ENCODE assay signal across 8 cellular contexts in the genomic region with DNA sequence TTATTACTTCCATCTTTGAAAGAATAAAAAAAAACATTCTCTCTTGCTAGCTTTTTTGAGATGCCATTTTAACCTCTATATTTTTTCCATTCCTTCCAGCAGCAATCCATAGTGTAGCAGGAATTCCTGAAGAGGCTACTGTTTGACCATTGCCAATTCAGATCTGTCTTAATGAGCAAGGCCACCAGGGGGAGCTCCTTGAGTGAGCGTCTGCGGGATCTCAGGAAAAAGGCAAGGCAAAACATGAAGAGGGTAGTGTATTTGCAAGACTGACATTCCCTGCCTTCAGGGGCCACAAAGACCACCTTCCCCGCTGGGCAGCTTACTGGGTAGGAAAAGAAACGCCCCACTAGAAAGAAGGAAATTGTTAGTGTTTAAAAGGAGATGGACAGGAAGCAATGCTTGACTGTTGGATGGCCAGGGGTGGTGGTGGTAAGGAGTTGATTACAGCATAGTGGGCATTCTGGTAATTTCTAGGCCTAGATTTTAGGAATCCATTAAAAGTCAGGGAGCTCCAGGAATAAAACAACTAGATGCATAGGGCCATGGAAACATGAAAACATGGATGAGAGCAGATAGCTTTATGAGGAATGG.
DNase-seq lines count a peak whose midpoint lies in the region; ATAC-seq, FAIRE-seq and TF ChIP-seq lines count a peak whose summit lies in the region.

No MANE protein-coding gene starts in this region.

- peak; percentile 71 for TF ChIP-seq RAD21 in GM12878 (IDR thresholded peaks at IDR 0.05; ENCODE audit: insufficient read depth, low read depth, low read length)

- BruUV-seq in GM12878 (replicated peaks; lab: Mats Ljungman, UMichigan): no TSS peak

- POLR2A ChIA-PET in GM12878 (lab: Charles Lee): interaction anchor here (0.9 kb wide), 1 partner anchor 328 kb away, joined by 3 read pairs; no protein-coding TSS in a partner anchor

- no peak overlapping the region for H3K9ac ChIP-seq in GM12878 (ENCODE audit: control insufficient read depth, insufficient read depth, low read length)

- FAIRE-seq in GM18507 (lab: Jason Lieb, UNC) (no peak), RCC 7860 (lab: Jason Lieb, UNC) (no peak), GM12878 (lab: Jason Lieb, UNC) (no peak)

- H3K36me3 ChIP-seq in GM12878 (ENCODE audit: control insufficient read depth in 2 of 2, insufficient read depth in 2 of 2, low read length in 1 of 2): no peaks in the 10 kb centered on the region

- no peak overlapping the region for H3K4me2 ChIP-seq in GM12878 (ENCODE audit: control insufficient read depth, insufficient read depth)

- SMC1A ChIA-PET in GM12878 (lab: Charles Lee; ENCODE audit: uncharacterized antibody, unreplicated experiment): interaction anchor here (0.6 to 4.6 kb wide), 8 partner anchors 11 to 1122 kb away, joined by 3 to 17 read pairs (median 8); no protein-coding TSS in a partner anchor

- H3K9me3 ChIP-seq in GM12878 (replicated peaks; ENCODE audit: control insufficient read depth, insufficient read depth, low read length): no peaks in the 10 kb centered on the region

- no peak overlapping the region for H3K4me3 ChIP-seq in GM12878

- in situ Hi-C loops in GM12878 (cut with MboI): no loop called here

- no peaks in the 10 kb centered on the region for H3K79me2 ChIP-seq in GM12878 (ENCODE audit: control insufficient read depth, insufficient read depth, low read length)

- TF ChIP-seq CTCF in GM12878 (IDR thresholded peaks at IDR 0.05 in 2 of 3, conservative IDR thresholded peaks at IDR 0.05 in 1 of 3; ENCODE audit: control insufficient read depth in 2 of 3, extremely low read depth in 1 of 3, insufficient read depth in 1 of 3, low read depth in 3 of 3, low read length in 3 of 3): peak; percentile 67 to 84 (median 74)

- DNase-seq in CD1c-positive myeloid dendritic cell (ENCODE audit: extremely low spot score) (peak; percentile 59), GM18507 (ENCODE audit: extremely low spot score, insufficient read length, low read depth) (peak; percentile 2), RCC 7860 (ENCODE audit: low spot score) (peak; percentile 27), GM12878 (ENCODE audit: low read depth, low spot score) (no peak), iris pigment epithelial cell (ENCODE audit: low read depth) (peak; percentile 70), cortex of kidney (lab: John Stamatoyannopoulos, UW) (no peak)
- peak; percentile 46 to 58 for DNase-seq in stimulated activated CD4-positive, alpha-beta T cell treated with anti-CD3 and anti-CD28 coated beads, Interleukin-2, amount 100 ng/mL, for 24 hours

- ATAC-seq in HG03175 (IDR thresholded peaks at IDR 0.05; ENCODE audit: unreplicated experiment) (peak; percentile 62), GM12878 (peak; percentile 72)

- 27% methylated on average over 4 of the region's 4 CpGs for WGBS in GM12878 (ENCODE audit: insufficient coverage, insufficient replicate concordance, low lambda C conversion rate, missing lambda C conversion rate)

- H3K27ac ChIP-seq in GM12878 (ENCODE audit: control insufficient read depth, insufficient read depth): no peak overlapping the region

- intact Hi-C loops in GM12878 (cut with micrococcal nuclease; ENCODE audit: unreplicated experiment): loop anchor here (2.0 to 5.0 kb wide), 3 partner anchors 208 to 1120 kb away; no protein-coding TSS in a partner anchor

- no peak overlapping the region for H2AFZ ChIP-seq in GM12878 (ENCODE audit: control insufficient read depth, low read depth, low read length)

- TF ChIP-seq POLR2A in GM12878 (IDR thresholded peaks at IDR 0.05; ENCODE audit: low read depth, low read length): no peak

- no peaks in the 10 kb centered on the region for H3K4me1 ChIP-seq in GM12878 (ENCODE audit: control insufficient read depth, insufficient read depth, low read length)

- peaks cover 0 to 4% of the 10 kb centered on the region in 2 experiments; a peak in 1 of 4 replicates for H3K27me3 ChIP-seq in GM12878 (replicated peaks in 1 of 2; ENCODE audit: control insufficient read depth in 2 of 2, insufficient read depth in 2 of 2, low read length in 1 of 2)

- RAD21 ChIA-PET in GM12878 (lab: Charles Lee; ENCODE audit: unreplicated experiment): interaction anchor here (1.6 kb wide), 1 partner anchor 208 kb away, joined by 3 read pairs; no protein-coding TSS in a partner anchor

- no peak for TF ChIP-seq EP300 in GM12878 (IDR thresholded peaks at IDR 0.05; ENCODE audit: borderline replicate concordance in 1 of 2, control insufficient read depth in 1 of 2, low read depth in 2 of 2, low read length in 2 of 2)

- CTCF ChIA-PET in GM12878 (lab: Yijun Ruan, JAX): interaction anchor here (0.6 to 5.0 kb wide), 39 partner anchors 10 to 1179 kb away, joined by 3 to 42 read pairs (median 4); no protein-coding TSS in a partner anchor

- no peaks in the 10 kb centered on the region for H4K20me1 ChIP-seq in GM12878 (ENCODE audit: control insufficient read depth, insufficient read depth)

TF ChIP-seq in GM12878, 131 proteins besides CTCF, POLR2A, EP300 and RAD21:
- no peak for TF ChIP-seq SUZ12 (IDR thresholded peaks at IDR 0.05; ENCODE audit: unreplicated experiment)
- TF ChIP-seq SMC3 (IDR thresholded peaks at IDR 0.05; ENCODE audit: borderline replicate concordance, low read length): peak; percentile 69; the same call in 1 of the 2 replicates
- 0 out of 2 replicates have a peak, but pooled peaks have one; percentile 28 for TF ChIP-seq YY1 (IDR thresholded peaks at IDR 0.05; ENCODE audit: low read depth, low read length)
- no peak for TF ChIP-seq ZNF217 (IDR thresholded peaks at IDR 0.05)
- TF ChIP-seq JUNB (IDR thresholded peaks at IDR 0.05): no peak
- TF ChIP-seq, protein P1, sequence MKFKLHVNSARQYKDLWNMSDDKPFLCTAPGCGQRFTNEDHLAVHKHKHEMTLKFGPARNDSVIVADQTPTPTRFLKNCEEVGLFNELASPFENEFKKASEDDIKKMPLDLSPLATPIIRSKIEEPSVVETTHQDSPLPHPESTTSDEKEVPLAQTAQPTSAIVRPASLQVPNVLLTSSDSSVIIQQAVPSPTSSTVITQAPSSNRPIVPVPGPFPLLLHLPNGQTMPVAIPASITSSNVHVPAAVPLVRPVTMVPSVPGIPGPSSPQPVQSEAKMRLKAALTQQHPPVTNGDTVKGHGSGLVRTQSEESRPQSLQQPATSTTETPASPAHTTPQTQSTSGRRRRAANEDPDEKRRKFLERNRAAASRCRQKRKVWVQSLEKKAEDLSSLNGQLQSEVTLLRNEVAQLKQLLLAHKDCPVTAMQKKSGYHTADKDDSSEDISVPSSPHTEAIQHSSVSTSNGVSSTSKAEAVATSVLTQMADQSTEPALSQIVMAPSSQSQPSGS (IDR thresholded peaks at IDR 0.05; ENCODE audit: low read length): no peak
- TF ChIP-seq CBFB (IDR thresholded peaks at IDR 0.05; ENCODE audit: low read depth): no peak

Comparison
In these comparisons a context has a peak if more than half of its experiments do, and no peak if none do; other contexts are left out.
1. DNase-seq: peak in CD1c-positive myeloid dendritic cell (single experiment), GM18507 (single experiment), RCC 7860 (single experiment), iris pigment epithelial cell (single experiment) and stimulated activated CD4-positive, alpha-beta T cell treated with anti-CD3 and anti-CD28 coated beads, Interleukin-2, amount 100 ng/mL, for 24 hours (2 of 2); none in GM12878 (single experiment) and cortex of kidney (single experiment).